In genomic region chr10:3048114-3049019, GRCh38 we compare ENCODE assay signal across 14 cellular contexts. TPM values are rescaled to one million over a fixed set of nuclear protein-coding genes. Genes with fewer than 3 reads are reported as not detected.
DNase-seq lines count a peak whose midpoint lies in the region; ATAC-seq and TF ChIP-seq lines count a peak whose summit lies in the region.
"Had no signal": no experiment of that assay in that cellular context is flagged by ENCODE, and none has a peak within 500 bp of the region (broad histone marks: within the 10 kb centered on the region; RNA-seq: fewer than 3 reads in every experiment).

No MANE protein-coding gene starts in this region.

- TF ChIP-seq CTCF in left ventricle myocardium inferior (IDR thresholded peaks at IDR 0.05; ENCODE audit: borderline replicate concordance) (no peak), chondrocyte (IDR thresholded peaks at IDR 0.05) (no peak), mucosa of descending colon (IDR thresholded peaks at IDR 0.05) (no peak), vagina (IDR thresholded peaks at IDR 0.05) (no peak)

- no peaks in the 10 kb centered on the region for H3K36me3 Mint-ChIP-seq in chondrocyte (ENCODE audit: low read depth)
- H3K36me3 Mint-ChIP-seq: brain, IgD-negative memory B cell had no signal

- peak overlapping the region; percentile 47 for H3K4me3 Mint-ChIP-seq in chondrocyte (ENCODE audit: unreplicated experiment)
- H3K4me3 Mint-ChIP-seq: brain, IgD-negative memory B cell had no signal

- H3K9me3 ChIP-seq in left ventricle myocardium inferior (replicated peaks) = no peaks in the 10 kb centered on the region
- H3K9me3 ChIP-seq in mucosa of descending colon = no peaks in the 10 kb centered on the region
- H3K9me3 ChIP-seq in vagina = no peaks in the 10 kb centered on the region
- H3K9me3 ChIP-seq: gastrocnemius medialis, suprapubic skin had no signal

- ATAC-seq in Right ventricle myocardium inferior (peak; percentile 32), mucosa of descending colon (peak; percentile 27)
- ATAC-seq: gastrocnemius medialis had no signal

- H3K4me1 ChIP-seq in left ventricle myocardium inferior (peaks cover 16% of the 10 kb centered on the region), mucosa of descending colon (ENCODE audit: low read depth) (peaks cover 3% of the 10 kb centered on the region), vagina (peaks cover 19% of the 10 kb centered on the region)
- H3K4me1 ChIP-seq: gastrocnemius medialis, suprapubic skin had no signal

- no peak for TF ChIP-seq POLR2A in vagina (IDR thresholded peaks at IDR 0.05)

- no peaks in the 10 kb centered on the region for H3K27me3 Mint-ChIP-seq in chondrocyte (ENCODE audit: low read depth)

- DNase-seq in Right ventricle myocardium inferior (ENCODE audit: missing footprints) = no peak
- no peak for DNase-seq in left ventricle myocardium inferior
- DNase-seq in chondrocyte (ENCODE audit: low spot score) = no peak
- DNase-seq in mucosa of descending colon = no peak
- DNase-seq in vagina (ENCODE audit: extremely low spot score in 2 of 2) = no peak
- DNase-seq in NCI-H510A treated with DMSO at 0.1 percent for 48 hours (lab: John Stamatoyannopoulos, UW) = no peak
- no peak for DNase-seq in dermis blood vessel endothelial cell
- DNase-seq in DMS53 (lab: John Stamatoyannopoulos, UW) = no peak
- DNase-seq: gastrocnemius medialis, NCI-H446 treated with DMSO at 0.1 percent for 48 hours had no signal

- H3K9me3 Mint-ChIP-seq in chondrocyte (ENCODE audit: low read depth) = no peaks in the 10 kb centered on the region
- H3K9me3 Mint-ChIP-seq: IgD-negative memory B cell had no signal

- H3K4me3 ChIP-seq in left ventricle myocardium inferior (no peak overlapping the region), mucosa of descending colon (no peak overlapping the region), vagina (no peak overlapping the region)
- H3K4me3 ChIP-seq: gastrocnemius medialis, SK-N-MC, suprapubic skin had no signal

- H3K36me3 ChIP-seq in left ventricle myocardium inferior = no peaks in the 10 kb centered on the region
- H3K36me3 ChIP-seq in mucosa of descending colon (ENCODE audit: low read depth) = no peaks in the 10 kb centered on the region
- H3K36me3 ChIP-seq in vagina = no peaks in the 10 kb centered on the region
- H3K36me3 ChIP-seq: gastrocnemius medialis, suprapubic skin had no signal

- H3K27ac Mint-ChIP-seq in chondrocyte (ENCODE audit: unreplicated experiment) = peak overlapping the region; percentile 98
- H3K27ac Mint-ChIP-seq: IgD-negative memory B cell had no signal

- H3K4me1 Mint-ChIP-seq in chondrocyte (ENCODE audit: low read depth) = peaks cover 60% of the 10 kb centered on the region

- intact Hi-C loops in Right ventricle myocardium inferior (cut with DNase I) = no loop called here
- intact Hi-C loops in left ventricle myocardium inferior (cut with micrococcal nuclease) = loop anchor here (10.0 kb wide), 1 partner anchor 124 kb away; no protein-coding TSS in a partner anchor
- intact Hi-C loops in mucosa of descending colon (cut with DNase I, micrococcal nuclease) = loop anchor here in 1 of 2 donors (10.0 kb wide), 1 partner anchor 214 kb away; no protein-coding TSS in a partner anchor
- intact Hi-C loops in vagina (cut with DNase I) = no loop called here

- no peaks in the 10 kb centered on the region for H3K27me3 ChIP-seq in left ventricle myocardium inferior (ENCODE audit: low read depth)
- no peaks in the 10 kb centered on the region for H3K27me3 ChIP-seq in vagina
- H3K27me3 ChIP-seq: gastrocnemius medialis, suprapubic skin had no signal

- no peak overlapping the region for H3K27ac ChIP-seq in left ventricle myocardium inferior (replicated peaks)
- peak overlapping the region; percentile 66 for H3K27ac ChIP-seq in vagina
- H3K27ac ChIP-seq: gastrocnemius medialis, SK-N-MC, suprapubic skin had no signal

RNA-seq across cellular contexts. Expression of gene PFKP, which starts 19.0 kb away (rescaled TPM):
- total RNA-seq in Right ventricle myocardium inferior (181 TPM), left ventricle myocardium inferior (206 TPM), chondrocyte (151 to 188 TPM (median 182 TPM) in 3 replicates), mucosa of descending colon (100 to 1,000 TPM in 2 of 3 donors, 10 to 100 TPM in 1; 76.1 to 117 (median 100) TPM), vagina (46.7 TPM), dermis blood vessel endothelial cell (228 and 372 TPM in 2 replicates)
